In genomic region chr17:10543486-10543885, GRCh38 we compare ENCODE assay signal across 9 cellular contexts. TPM values are rescaled to one million over a fixed set of nuclear protein-coding genes. Genes with fewer than 3 reads are reported as not detected.
"Had no signal": no experiment of that assay in that cellular context is flagged by ENCODE, and none has a peak within 500 bp of the region (broad histone marks: within the 10 kb centered on the region; RNA-seq: fewer than 3 reads in every experiment).

No MANE protein-coding gene starts in this region.

RNA-seq across cellular contexts. Expression of gene MYH2, which starts 6.0 kb away (rescaled TPM):
- total RNA-seq: activated CD8-positive, alpha-beta memory T cell treated with anti-CD3 and anti-CD28 coated beads for 36 hours; activated naive CD8-positive, alpha-beta T cell treated with anti-CD3 and anti-CD28 coated beads for 36 hours; activated T-helper 1 cell treated with anti-CD3 and anti-CD28 coated beads, Interleukin-12 subunit alpha, Interleukin-12 subunit beta, Interleukin-2, Interleukin-4 antibody, amounts not matched to agents 30 ng/mL and 10 ng/mL and 1 ng/mL, durations not matched to agents 14 hours and 24 hours and 36 hours; epithelial cell of proximal tubule; glomerular endothelial cell; kidney; mesothelial cell of epicardium had no signal

RNA-seq across cellular contexts. Expression of gene MYH1, which starts 25.1 kb away (rescaled TPM):
- total RNA-seq: activated CD8-positive, alpha-beta memory T cell treated with anti-CD3 and anti-CD28 coated beads for 36 hours; activated naive CD8-positive, alpha-beta T cell treated with anti-CD3 and anti-CD28 coated beads for 36 hours; activated T-helper 1 cell treated with anti-CD3 and anti-CD28 coated beads, Interleukin-12 subunit alpha, Interleukin-12 subunit beta, Interleukin-2, Interleukin-4 antibody, amounts not matched to agents 30 ng/mL and 10 ng/mL and 1 ng/mL, durations not matched to agents 14 hours and 24 hours and 36 hours; epithelial cell of proximal tubule; glomerular endothelial cell; kidney; mesothelial cell of epicardium; ovary; temporal lobe had no signal
